ENCODE assay signal across 9 cellular contexts in genomic region chr11:68904458-68904847, GRCh38. TPM values are rescaled to one million over a fixed set of nuclear protein-coding genes. Genes with fewer than 3 reads are reported as not detected.
A peak's percentile ranks its signal among the peaks of the same experiment; 100 is the strongest.
DNase-seq lines count a peak whose midpoint lies in the region; ATAC-seq, FAIRE-seq and TF ChIP-seq lines count a peak whose summit lies in the region.
"Had no signal": no experiment of that assay in that cellular context is flagged by ENCODE, and none has a peak within 500 bp of the region (broad histone marks: within the 10 kb centered on the region; RNA-seq: fewer than 3 reads in every experiment).

No MANE protein-coding gene starts in this region.

- H3K36me3 Mint-ChIP-seq in activated CD8-positive, alpha-beta memory T cell treated with anti-CD3 and anti-CD28 coated beads, Interleukin-2, amount 10 ng/mL, durations not matched to agents 7 days and 5 days, result peaks cover 8% of the 10 kb centered on the region
- H3K36me3 Mint-ChIP-seq in type B pancreatic cell, result peaks cover 9% of the 10 kb centered on the region

- no peak overlapping the region for H2BK120ac ChIP-seq in IMR-90 (ENCODE audit: low read depth, low read length)

- TF ChIP-seq POLR2A in IMR-90 (IDR thresholded peaks at IDR 0.05; ENCODE audit: low read depth, low read length), result no peak
- TF ChIP-seq POLR2A in K562 (conservative IDR thresholded peaks at IDR 0.05), result no peak
- TF ChIP-seq POLR2A in lower leg skin (IDR thresholded peaks at IDR 0.05), result no peak

- H4K8ac ChIP-seq in IMR-90 (ENCODE audit: low read depth in 2 of 2, low read length in 2 of 2), result peak overlapping the region; percentile 92 to 97; a peak in 3 of 4 replicates

- FAIRE-seq in K562 (lab: Jason Lieb, UNC), result no peak
- FAIRE-seq: endometrium had no signal

- H3K36me3 ChIP-seq in IMR-90 (ENCODE audit: control insufficient read depth, insufficient read depth, low read length), result peaks cover 18% of the 10 kb centered on the region
- H3K36me3 ChIP-seq in K562 (ENCODE audit: control insufficient read depth, insufficient read depth, low read length), result peaks cover 58% of the 10 kb centered on the region

- H3K56ac ChIP-seq in IMR-90 (ENCODE audit: extremely low read depth, insufficient read depth, low read length), result peak overlapping the region; percentile 52

- H3K27ac Mint-ChIP-seq in activated CD8-positive, alpha-beta memory T cell treated with anti-CD3 and anti-CD28 coated beads, Interleukin-2, amount 10 ng/mL, durations not matched to agents 7 days and 5 days, result peak overlapping the region; percentile 93
- H3K27ac Mint-ChIP-seq in type B pancreatic cell, result peak overlapping the region; percentile 95

- H3K9me3 ChIP-seq in IMR-90 (ENCODE audit: control insufficient read depth, insufficient read depth, low read length) (no peaks in the 10 kb centered on the region), K562 (replicated peaks; ENCODE audit: control insufficient read depth, insufficient read depth, low read depth, low read length) (no peaks in the 10 kb centered on the region)

- H3K79me1 ChIP-seq in IMR-90 (ENCODE audit: low read depth in 1 of 2, low read length in 2 of 2), result peaks cover 38 to 62% of the 10 kb centered on the region in 2 experiments

- intact Hi-C loops in IMR-90 (cut with micrococcal nuclease), result loop anchor here (1.0 to 10.0 kb wide), 4 partner anchors 98 to 740 kb away; partner anchors contain the start of gene CCND1
- intact Hi-C loops in K562 (cut with micrococcal nuclease), result loop anchor here (5.0 kb wide), 1 partner anchor 183 kb away; no protein-coding TSS in a partner anchor
- intact Hi-C loops in lower leg skin (cut with DNase I; ENCODE audit: low total_unique reads), result no loop called here

- TF ChIP-seq CTCF in IMR-90 (conservative IDR thresholded peaks at IDR 0.05; ENCODE audit: low read depth, low read length) (no peak), K562 (IDR thresholded peaks at IDR 0.05 in 2 of 3, conservative IDR thresholded peaks at IDR 0.05 in 1 of 3; ENCODE audit: insufficient read depth in 2 of 3, low read depth in 1 of 3, low read length in 3 of 3) (no peak), lower leg skin (IDR thresholded peaks at IDR 0.05) (no peak), type B pancreatic cell (conservative IDR thresholded peaks at IDR 0.05) (no peak)

- H3K27me3 Mint-ChIP-seq in activated CD8-positive, alpha-beta memory T cell treated with anti-CD3 and anti-CD28 coated beads, Interleukin-2, amount 10 ng/mL, durations not matched to agents 7 days and 5 days, result no peaks in the 10 kb centered on the region
- H3K27me3 Mint-ChIP-seq in type B pancreatic cell, result no peaks in the 10 kb centered on the region

- peak overlapping the region; percentile 88; the same call in 1 of the 2 replicates for H3K23ac ChIP-seq in IMR-90 (ENCODE audit: low read depth, low read length)

- H4K20me1 ChIP-seq in IMR-90 (ENCODE audit: insufficient read depth, low read length), result peaks cover 11% of the 10 kb centered on the region; the same call in 1 of the 2 replicates
- peaks cover 14% of the 10 kb centered on the region for H4K20me1 ChIP-seq in K562 (replicated peaks; ENCODE audit: control insufficient read depth, insufficient read depth, low read length)

- peak overlapping the region; percentile 27 for H2AK5ac ChIP-seq in IMR-90 (ENCODE audit: low read depth, low read length)

- H3K18ac ChIP-seq in IMR-90 (ENCODE audit: low read depth, low read length), result no peak overlapping the region

- H2BK20ac ChIP-seq in IMR-90 (ENCODE audit: low read depth, low read length), result no peak overlapping the region

- H3K4me2 ChIP-seq in IMR-90 (ENCODE audit: low read depth, low read length), result peak overlapping the region; percentile 79
- peak overlapping the region; percentile 95 for H3K4me2 ChIP-seq in K562 (ENCODE audit: insufficient read depth, low read length)

- peaks cover 3% of the 10 kb centered on the region; the same call in 1 of the 2 replicates for H3K9me1 ChIP-seq in IMR-90 (ENCODE audit: insufficient read depth, low read length)
- no peaks in the 10 kb centered on the region for H3K9me1 ChIP-seq in K562 (ENCODE audit: control insufficient read depth, insufficient read depth, low read length)

- no peak for DNase-seq in activated CD8-positive, alpha-beta memory T cell treated with anti-CD3 and anti-CD28 coated beads, Interleukin-2, amount 10 ng/mL, durations not matched to agents 7 days and 5 days
- no peak for DNase-seq in activated CD8-positive, alpha-beta memory T cell treated with anti-CD3 and anti-CD28 coated beads for 24 hours
- no peak for DNase-seq in IMR-90
- DNase-seq in K562 (ENCODE audit: extremely low read depth in 1 of 4, low spot score in 3 of 4), result peak in 3 of 4 experiments; percentile 46 to 58 (median 56)
- DNase-seq in lower leg skin (ENCODE audit: low spot score in 2 of 2), result no peak
- no peak for DNase-seq in type B pancreatic cell (ENCODE audit: extremely low spot score, unreplicated experiment)

- no CpG with 5 or more reads among the region's 13 CpGs for WGBS in IMR-90 (ENCODE audit: extremely low coverage in 2 of 2, insufficient read length in 1 of 2), 2 experiments
- 0% methylated on average over 12 of the region's 13 CpGs for WGBS in K562 (ENCODE audit: insufficient coverage, low coverage, missing lambda C conversion rate)
- 1% methylated on average over 13 of the region's 13 CpGs for WGBS in lower leg skin, 2 donors

- peak overlapping the region; percentile 89 for H2BK5ac ChIP-seq in IMR-90 (ENCODE audit: low read depth, low read length, poor library complexity, severe bottlenecking)

- no peak for TF ChIP-seq RAD21 in IMR-90 (IDR thresholded peaks at IDR 0.05; ENCODE audit: low read length)
- no peak for TF ChIP-seq RAD21 in K562 (CRISPR knock-in tag; conservative IDR thresholded peaks at IDR 0.05 in 1 of 2, IDR thresholded peaks at IDR 0.05 in 1 of 2)

- H3K79me2 ChIP-seq in K562 (ENCODE audit: control insufficient read depth, insufficient read depth, low read length), result peaks cover 71% of the 10 kb centered on the region

- H3K27me3 ChIP-seq in IMR-90 (ENCODE audit: control insufficient read depth, insufficient read depth, low read length) (no peaks in the 10 kb centered on the region), K562 (ENCODE audit: control insufficient read depth in 2 of 2, insufficient read depth in 2 of 2, low read length in 2 of 2) (no peaks in the 10 kb centered on the region)

- H2AFZ ChIP-seq in IMR-90 (replicated peaks; ENCODE audit: low read length, poor library complexity) (peak overlapping the region; percentile 100), K562 (ENCODE audit: low read depth, low read length) (peak overlapping the region; percentile 95)

- H3K4me1 ChIP-seq in IMR-90 (ENCODE audit: control insufficient read depth, insufficient read depth, low read length) (peaks cover 3% of the 10 kb centered on the region; the same call in 1 of the 2 replicates), K562 (replicated peaks in 1 of 2; ENCODE audit: control insufficient read depth in 2 of 2, insufficient read depth in 2 of 2, low read length in 2 of 2) (peaks cover 19 to 23% of the 10 kb centered on the region in 2 experiments; a peak in 4 of 5 replicates)

- BruUV-seq in IMR-90 (replicated peaks; lab: Mats Ljungman, UMichigan) (no TSS peak), K562 (replicated peaks; lab: Mats Ljungman, UMichigan) (no TSS peak)

- H3K9me3 Mint-ChIP-seq in activated CD8-positive, alpha-beta memory T cell treated with anti-CD3 and anti-CD28 coated beads, Interleukin-2, amount 10 ng/mL, durations not matched to agents 7 days and 5 days (ENCODE audit: low read depth), result no peaks in the 10 kb centered on the region
- no peaks in the 10 kb centered on the region for H3K9me3 Mint-ChIP-seq in type B pancreatic cell

- CTCF ChIA-PET in activated CD8-positive, alpha-beta memory T cell treated with anti-CD3 and anti-CD28 coated beads, Interleukin-2, amount 10 ng/mL, durations not matched to agents 7 days and 5 days (lab: Charles Lee), result interaction anchor here (1.6 kb wide), 1 partner anchor 143 kb away, joined by 3 read pairs; no protein-coding TSS in a partner anchor
- CTCF ChIA-PET in IMR-90 (lab: Yijun Ruan, JAX), result no interaction called here
- CTCF ChIA-PET in K562 (lab: Yijun Ruan, JAX; ENCODE audit: low intra/inter-chr PET ratio), result no interaction called here

- peak overlapping the region; percentile 99 for H3K4me3 Mint-ChIP-seq in activated CD8-positive, alpha-beta memory T cell treated with anti-CD3 and anti-CD28 coated beads, Interleukin-2, amount 10 ng/mL, durations not matched to agents 7 days and 5 days
- H3K4me3 Mint-ChIP-seq in type B pancreatic cell, result peak overlapping the region; percentile 99

- H3K4me3 ChIP-seq in IMR-90 (ENCODE audit: insufficient read depth, low read depth, low read length) (peak overlapping the region; percentile 97), K562 (peak overlapping the region; percentile 92), lower leg skin (ENCODE audit: low read depth, poor library complexity, severe bottlenecking) (peak overlapping the region; percentile 88)

- peak overlapping the region; percentile 61 for H3K14ac ChIP-seq in IMR-90 (replicated peaks; ENCODE audit: low read depth, low read length)

- peak overlapping the region; percentile 74 for H4K5ac ChIP-seq in IMR-90 (ENCODE audit: low read depth, low read length)

- H2BK15ac ChIP-seq in IMR-90 (ENCODE audit: low read depth, low read length), result no peak overlapping the region

- dilution Hi-C loops in IMR-90 (cut with HindIII; ENCODE audit: low sequenced_read_pairs, unreplicated experiment), result no loop called here

- peak overlapping the region; percentile 90 for H3K4ac ChIP-seq in IMR-90 (ENCODE audit: low read depth, low read length)

- no peak overlapping the region; the same call in 1 of the 2 replicates for H4K91ac ChIP-seq in IMR-90 (ENCODE audit: insufficient read depth, low read depth, low read length)

- peaks cover 35% of the 10 kb centered on the region for H3K4me1 Mint-ChIP-seq in activated CD8-positive, alpha-beta memory T cell treated with anti-CD3 and anti-CD28 coated beads, Interleukin-2, amount 10 ng/mL, durations not matched to agents 7 days and 5 days
- H3K4me1 Mint-ChIP-seq in type B pancreatic cell (ENCODE audit: unreplicated experiment), result peaks cover 28% of the 10 kb centered on the region

- H2AK9ac ChIP-seq in IMR-90 (replicated peaks; ENCODE audit: low read depth, low read length, poor library complexity), result peak overlapping the region; percentile 98

- POLR2A ChIA-PET in IMR-90 (lab: Charles Lee; ENCODE audit: unreplicated experiment) (no interaction called here), K562 (lab: Yijun Ruan, JAX) (interaction anchor here (0.6 to 1.5 kb wide), 4 partner anchors 9 to 259 kb away, joined by 3 read pairs; no protein-coding TSS in a partner anchor)

- H3K9ac ChIP-seq in IMR-90 (ENCODE audit: low read depth, low read length), result peak overlapping the region; percentile 94
- H3K9ac ChIP-seq in K562 (ENCODE audit: insufficient read depth in 1 of 2, low read depth in 2 of 2, low read length in 2 of 2), result peak overlapping the region; percentile 98

- H3K27ac ChIP-seq in IMR-90 (ENCODE audit: insufficient read depth, low read length) (peak overlapping the region; percentile 91), K562 (ENCODE audit: extremely low read depth, low read depth, low read length) (peak overlapping the region; percentile 90)

- in situ Hi-C loops in IMR-90 (cut with MboI; ENCODE audit: low sequenced_read_pairs), result no loop called here
- in situ Hi-C loops in K562 (cut with MboI), result no loop called here

- no peak for TF ChIP-seq EP300 in K562 (IDR thresholded peaks at IDR 0.05; ENCODE audit: low read length)

- ATAC-seq in activated CD8-positive, alpha-beta memory T cell treated with anti-CD3 and anti-CD28 coated beads, Interleukin-2, amount 10 ng/mL, durations not matched to agents 7 days and 5 days, result peak; percentile 21
- ATAC-seq in IMR-90 (ENCODE audit: low read depth) (no peak; the same call in 1 of the 2 replicates), K562 (peak; percentile 74), GM21528 (IDR thresholded peaks at IDR 0.05; ENCODE audit: low FRiP score, unreplicated experiment) (no peak), GM18861 (IDR thresholded peaks at IDR 0.05; ENCODE audit: unreplicated experiment) (no peak)

RNA-seq across cellular contexts. Expression of gene IGHMBP2, which starts 0.8 kb away (rescaled TPM):
- total RNA-seq in activated CD8-positive, alpha-beta memory T cell treated with anti-CD3 and anti-CD28 coated beads, Interleukin-2, amount 10 ng/mL, durations not matched to agents 7 days and 5 days, result 10 to 100 TPM; 27.3 to 27.7 TPM
- 3.9 and 4.5 TPM in 2 replicates for total RNA-seq in IMR-90 (2012; rRNA removed)
- 11.1 and 11.3 TPM in 2 replicates for polyA plus RNA-seq in IMR-90 (2012; rRNA removed)
- polyA plus RNA-seq in IMR-90 (2012; cell fraction: cytosol; rRNA removed), result 4.8 and 8.3 TPM in 2 replicates
- 28.8 and 56.0 TPM in 2 replicates for polyA plus RNA-seq in IMR-90 (2012; cell fraction: nucleus; rRNA removed; ENCODE audit: low replicate concordance)
- total RNA-seq in K562 (2011; cell fraction: chromatin; rRNA removed; ENCODE audit: low replicate concordance), result 109 and 159 TPM in 2 replicates
- 75.3 and 75.5 TPM in 2 replicates for total RNA-seq in K562 (2011; cell fraction: nucleolus; rRNA removed)
- 61.4 and 66.5 TPM in 2 replicates for total RNA-seq in K562 (2011; cell fraction: nucleoplasm; rRNA removed)
- 12.5 and 15.9 TPM in 2 replicates for total RNA-seq in K562 (2014; rRNA removed)
- total RNA-seq in K562 (2014; rRNA removed; fragmentation: Illumina TruSeq; extraction: Trizol), result 8.3 and 11.7 TPM in 2 replicates
- total RNA-seq in K562 (2015; rRNA removed; fragmentation: Illumina TruSeq; extraction: Trizol), result 11.6 and 14.5 TPM in 2 replicates
- total RNA-seq in K562 (2021), result 24.8 and 28.9 TPM in 2 replicates
- 14.5 and 21.1 TPM in 2 replicates for polyA plus RNA-seq in K562 (2011; rRNA removed)
- polyA plus RNA-seq in K562 (2011; cell fraction: cytosol; rRNA removed), result 8.1 and 11.3 TPM in 2 replicates
- polyA plus RNA-seq in K562 (2011; cell fraction: nucleus; rRNA removed), result 61.4 and 78.3 TPM in 2 replicates
- polyA plus RNA-seq in K562 (2012), result 10.6 and 12.2 TPM in 2 replicates
- 18.8 and 20.7 TPM in 2 replicates for polyA plus RNA-seq in K562 (2014; fragmentation: Illumina TruSeq; extraction: Trizol)
- polyA plus RNA-seq in K562 (2014; fragmentation: Nextera tagmentation; extraction: Ambion mirVana), result 1 to 10 TPM; 1.6 to 1.8 TPM
- polyA plus RNA-seq in K562 (2014; rRNA removed), result 16.3 and 18.6 TPM in 2 replicates
- 14.0 and 15.0 TPM in 2 replicates for polyA minus RNA-seq in K562 (2011; rRNA and poly(A)+ RNA removed)
- polyA minus RNA-seq in K562 (2011; cell fraction: cytosol; rRNA and poly(A)+ RNA removed), result 10.6 and 14.2 TPM in 2 replicates
- polyA minus RNA-seq in K562 (2011; cell fraction: nucleus; rRNA and poly(A)+ RNA removed), result 30.6 and 45.2 TPM in 2 replicates
- total RNA-seq in lower leg skin, result 10 to 100 TPM; 18.6 to 33.3 (median 30.5) TPM
- total RNA-seq in type B pancreatic cell (ENCODE audit: low replicate concordance), result 23.6 and 28.8 TPM in 2 replicates

RNA-seq across cellular contexts. Expression of gene MRPL21, which starts 0.8 kb away (rescaled TPM):
- total RNA-seq in activated CD8-positive, alpha-beta memory T cell treated with anti-CD3 and anti-CD28 coated beads, Interleukin-2, amount 10 ng/mL, durations not matched to agents 7 days and 5 days, result 10 to 100 TPM; 56.6 to 70.2 TPM
- 19.2 and 21.7 TPM in 2 replicates for total RNA-seq in IMR-90 (2012; rRNA removed)
- 26.3 and 29.6 TPM in 2 replicates for polyA plus RNA-seq in IMR-90 (2012; rRNA removed)
- polyA plus RNA-seq in IMR-90 (2012; cell fraction: cytosol; rRNA removed), result 36.4 and 38.7 TPM in 2 replicates
- 16.0 and 26.8 TPM in 2 replicates for polyA plus RNA-seq in IMR-90 (2012; cell fraction: nucleus; rRNA removed; ENCODE audit: low replicate concordance)
- total RNA-seq in K562 (2011; cell fraction: chromatin; rRNA removed; ENCODE audit: low replicate concordance), result 59.2 and 99.2 TPM in 2 replicates
- total RNA-seq in K562 (2011; cell fraction: nucleolus; rRNA removed), result 79.2 and 104 TPM in 2 replicates
- 83.7 and 85.4 TPM in 2 replicates for total RNA-seq in K562 (2011; cell fraction: nucleoplasm; rRNA removed)
- 254 and 255 TPM in 2 replicates for total RNA-seq in K562 (2014; rRNA removed)
- total RNA-seq in K562 (2014; rRNA removed; fragmentation: Illumina TruSeq; extraction: Trizol), result 196 and 207 TPM in 2 replicates
- total RNA-seq in K562 (2015; rRNA removed; fragmentation: Illumina TruSeq; extraction: Trizol), result 207 and 219 TPM in 2 replicates
- 201 and 238 TPM in 2 replicates for total RNA-seq in K562 (2021)
- polyA plus RNA-seq in K562 (2011; rRNA removed), result 194 and 232 TPM in 2 replicates
- 126 and 191 TPM in 2 replicates for polyA plus RNA-seq in K562 (2011; cell fraction: cytosol; rRNA removed)
- polyA plus RNA-seq in K562 (2011; cell fraction: nucleus; rRNA removed), result 88.4 and 93.3 TPM in 2 replicates
- 124 and 195 TPM in 2 replicates for polyA plus RNA-seq in K562 (2012)
- polyA plus RNA-seq in K562 (2014; fragmentation: Illumina TruSeq; extraction: Trizol), result 203 and 210 TPM in 2 replicates
- polyA plus RNA-seq in K562 (2014; fragmentation: Nextera tagmentation; extraction: Ambion mirVana), result 100 to 1,000 TPM; 448 to 618 TPM
- polyA plus RNA-seq in K562 (2014; rRNA removed), result 328 and 364 TPM in 2 replicates
- polyA minus RNA-seq in K562 (2011; rRNA and poly(A)+ RNA removed), result 76.5 and 99.7 TPM in 2 replicates
- 47.3 and 49.9 TPM in 2 replicates for polyA minus RNA-seq in K562 (2011; cell fraction: cytosol; rRNA and poly(A)+ RNA removed)
- polyA minus RNA-seq in K562 (2011; cell fraction: nucleus; rRNA and poly(A)+ RNA removed), result 40.5 and 55.1 TPM in 2 replicates
- total RNA-seq in lower leg skin, result 10 to 100 TPM; 34.0 to 54.5 (median 41.8) TPM
- total RNA-seq in type B pancreatic cell (ENCODE audit: low replicate concordance), result 60.2 and 67.0 TPM in 2 replicates

Comparison
In these comparisons a context has a peak if more than half of its experiments do, and no peak if none do; other contexts are left out.
1. ATAC-seq: peak in activated CD8-positive, alpha-beta memory T cell treated with anti-CD3 and anti-CD28 coated beads, Interleukin-2, amount 10 ng/mL, durations not matched to agents 7 days and 5 days (single experiment) and K562 (single experiment); none in IMR-90 (single experiment), GM21528 (single experiment) and GM18861 (single experiment).
2. DNase-seq: peak in K562 (3 of 4); none in activated CD8-positive, alpha-beta memory T cell treated with anti-CD3 and anti-CD28 coated beads, Interleukin-2, amount 10 ng/mL, durations not matched to agents 7 days and 5 days (single experiment), activated CD8-positive, alpha-beta memory T cell treated with anti-CD3 and anti-CD28 coated beads for 24 hours (single experiment), IMR-90 (single experiment), lower leg skin (0 of 2) and type B pancreatic cell (single experiment).
3. Peak in every context shown above with its lines, with median percentiles within 50 percentile points of each other: H3K4me3 ChIP-seq.